ENCODE assay signal across 24 cellular contexts in the genomic region with DNA sequence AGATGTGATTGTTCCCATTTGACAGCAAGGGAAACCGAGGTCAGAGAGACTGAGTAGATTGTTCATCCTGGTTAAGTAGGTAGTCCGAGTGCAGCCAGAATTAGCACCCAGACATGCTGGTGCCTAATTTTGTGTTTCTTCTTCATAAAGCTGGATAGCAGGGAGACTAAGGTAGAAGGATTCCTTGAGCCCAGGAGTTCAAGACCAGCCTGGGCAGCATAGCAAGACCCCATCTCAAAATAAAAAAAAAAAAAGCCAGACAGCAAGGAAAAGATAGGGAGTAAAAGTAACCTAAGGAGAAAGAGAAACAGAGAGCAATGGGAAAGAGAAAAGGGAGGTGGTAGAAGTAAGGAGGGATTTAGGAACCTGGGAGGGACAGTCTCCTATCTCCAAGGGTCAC.
DNase-seq lines count a peak whose midpoint lies in the region; ATAC-seq and TF ChIP-seq lines count a peak whose summit lies in the region.
"Had no signal": no experiment of that assay in that cellular context is flagged by ENCODE, and none has a peak within 500 bp of the region (broad histone marks: within the 10 kb centered on the region; RNA-seq: fewer than 3 reads in every experiment).

No MANE protein-coding gene starts in this region.

- peaks cover 6% of the 10 kb centered on the region; the same call in 1 of the 2 replicates for H4K20me1 ChIP-seq in PC-9 (ENCODE audit: insufficient read depth)
- peaks cover 4% of the 10 kb centered on the region; the same call in 1 of the 2 replicates for H4K20me1 ChIP-seq in SK-N-SH (ENCODE audit: insufficient read depth)

- no peak for TF ChIP-seq EP300 in SK-N-SH (IDR thresholded peaks at IDR 0.05; ENCODE audit: borderline replicate concordance in 1 of 2, low read depth in 1 of 2, low read length in 1 of 2)

- no peaks in the 10 kb centered on the region for H3K36me3 Mint-ChIP-seq in nephron progenitor cell (ENCODE audit: low read depth)
- H3K36me3 Mint-ChIP-seq: activated naive CD4-positive, alpha-beta T cell treated with anti-CD3 and anti-CD28 coated beads, Interleukin-2, amount 50 U/mL, for 72 hours had no signal

- H3K4me2 ChIP-seq in PC-9: no peak overlapping the region
- H3K4me2 ChIP-seq in SK-N-SH: no peak overlapping the region
- H3K4me2 ChIP-seq: A549 had no signal

- H3K4me1 ChIP-seq in left ventricle myocardium inferior: peaks cover 88% of the 10 kb centered on the region
- H3K4me1 ChIP-seq in esophagus squamous epithelium: peaks cover 0 to 31% (median 0%) of the 10 kb centered on the region in 3 donors
- H3K4me1 ChIP-seq in PC-9 (replicated peaks; ENCODE audit: insufficient read depth): no peaks in the 10 kb centered on the region
- peaks cover 0 to 51% of the 10 kb centered on the region in 2 experiments; a peak in 2 of 4 replicates for H3K4me1 ChIP-seq in SK-N-SH (ENCODE audit: control insufficient read depth in 1 of 2, insufficient read depth in 2 of 2, low read depth in 1 of 2, low read length in 1 of 2)
- H3K4me1 ChIP-seq: pancreas had no signal

- peaks cover 31% of the 10 kb centered on the region for H3K4me1 Mint-ChIP-seq in nephron progenitor cell

- H3K4me3 Mint-ChIP-seq in nephron progenitor cell: no peak overlapping the region

- H2AFZ ChIP-seq in PC-9 (no peak overlapping the region), SK-N-SH (ENCODE audit: low read depth) (no peak overlapping the region)

- no peak overlapping the region for H3K9ac ChIP-seq in SK-N-SH

- H3K79me2 ChIP-seq in PC-9 (ENCODE audit: low read depth) (0 out of 2 replicates have a peak, but pooled peaks cover 3% of the 10 kb centered on the region), SK-N-SH (ENCODE audit: insufficient read depth) (no peaks in the 10 kb centered on the region)

- intact Hi-C loops in left ventricle myocardium inferior (cut with micrococcal nuclease) (loop anchor here (5.0 kb wide), 1 partner anchor 125 kb away; no protein-coding TSS in a partner anchor), Right ventricle myocardium inferior (cut with DNase I) (no loop called here), esophagus squamous epithelium (cut with DNase I) (no loop called here), PC-9 (cut with micrococcal nuclease; ENCODE audit: unreplicated experiment) (no loop called here)

- H3K27me3 ChIP-seq in left ventricle myocardium inferior (ENCODE audit: low read depth) (no peaks in the 10 kb centered on the region), esophagus squamous epithelium (no peaks in the 10 kb centered on the region), PC-9 (ENCODE audit: insufficient read depth, low read depth) (no peaks in the 10 kb centered on the region), SK-N-SH (ENCODE audit: insufficient read depth) (no peaks in the 10 kb centered on the region)
- H3K27me3 ChIP-seq: brain microvascular endothelial cell, pancreas, upper lobe of right lung had no signal

- DNase-seq in left ventricle myocardium inferior (no peak), Right ventricle myocardium inferior (ENCODE audit: missing footprints) (no peak), esophagus squamous epithelium (lab: John Stamatoyannopoulos, UW) (no peak), nephron progenitor cell (no peak), PC-9 (no peak), activated gamma-delta T cell treated with Interleukin-2 at 50 U/mL for 16 hours (no peak), DMS 273 treated with DMSO at 0.1 percent for 48 hours (lab: John Stamatoyannopoulos, UW) (no peak), SK-N-SH (no peak)
- DNase-seq: activated CD4-positive, alpha-beta T cell treated with anti-CD3 and anti-CD28 coated beads, Interleukin-2, amount 50 U/mL, for 4 hours; AML-193; brain microvascular endothelial cell; cerebellar nuclear complex; GOT3; NCI-H146; NCI-H226; NCI-H526 treated with DMSO at 0.1 percent for 48 hours; NK-92 treated with Interleukin-12 subunit alpha and Interleukin-12 subunit beta, amount 100 ng/mL, for 24 hours; pancreas; stimulated activated CD4-positive, alpha-beta T cell treated with anti-CD3 and anti-CD28 coated beads, Interleukin-4, amount 100 ng/mL, for 4 hours; T-helper 2 cell; upper lobe of right lung had no signal

- H3K27ac ChIP-seq in left ventricle myocardium inferior (replicated peaks) (peak overlapping the region; percentile 85), esophagus squamous epithelium (peak overlapping the region in 3 of 4 donors; percentile 72 to 83 (median 80)), PC-9 (no peak overlapping the region), SK-N-SH (ENCODE audit: low read depth in 2 of 2, low read length in 1 of 2) (no peak overlapping the region)
- H3K27ac ChIP-seq: A549, brain microvascular endothelial cell, pancreas, upper lobe of right lung had no signal

- no peaks in the 10 kb centered on the region for H3F3A ChIP-seq in PC-9 (ENCODE audit: insufficient read depth, low read depth)
- H3F3A ChIP-seq in SK-N-SH (replicated peaks; ENCODE audit: insufficient read depth): no peaks in the 10 kb centered on the region

- POLR2A ChIA-PET in PC-9 (lab: Charles Lee; ENCODE audit: unreplicated experiment): no interaction called here
- POLR2A ChIA-PET in SK-N-SH (lab: Yijun Ruan, JAX): no interaction called here

- no peak for TF ChIP-seq RAD21 in SK-N-SH (IDR thresholded peaks at IDR 0.05; ENCODE audit: low read length)

- no peaks in the 10 kb centered on the region for H3K9me2 ChIP-seq in PC-9 (ENCODE audit: insufficient read depth)
- no peaks in the 10 kb centered on the region for H3K9me2 ChIP-seq in SK-N-SH

- no TSS peak for BruUV-seq in PC-9 (replicated peaks; lab: Mats Ljungman, UMichigan)

- H3K9me3 ChIP-seq in left ventricle myocardium inferior (replicated peaks) (no peaks in the 10 kb centered on the region), esophagus squamous epithelium (no peaks in the 10 kb centered on the region), PC-9 (ENCODE audit: insufficient read depth, low read depth) (no peaks in the 10 kb centered on the region), SK-N-SH (no peaks in the 10 kb centered on the region)
- H3K9me3 ChIP-seq: A549, pancreas, upper lobe of right lung had no signal

- peaks cover 7% of the 10 kb centered on the region for H3K27me3 Mint-ChIP-seq in nephron progenitor cell (ENCODE audit: low read depth, poor library complexity)

- CTCF ChIA-PET in PC-9 (lab: Charles Lee): no interaction called here
- CTCF ChIA-PET in SK-N-SH (lab: Yijun Ruan, JAX): interaction anchor here (0.7 to 3.5 kb wide), 5 partner anchors 12 to 164 kb away, joined by 3 to 12 read pairs (median 5); no protein-coding TSS in a partner anchor

- TF ChIP-seq CTCF in left ventricle myocardium inferior (IDR thresholded peaks at IDR 0.05; ENCODE audit: borderline replicate concordance) (no peak), esophagus squamous epithelium (IDR thresholded peaks at IDR 0.05) (no peak), nephron progenitor cell (IDR thresholded peaks at IDR 0.05) (no peak), PC-9 (conservative IDR thresholded peaks at IDR 0.05) (no peak), SK-N-SH (IDR thresholded peaks at IDR 0.05) (no peak)

- 40 to 50% methylated on average over 2 of the region's 2 CpGs for WGBS in esophagus squamous epithelium, 2 donors
- WGBS in SK-N-SH (ENCODE audit: low lambda C conversion rate): 33% methylated on average over 2 of the region's 2 CpGs

- no peaks in the 10 kb centered on the region for H3K36me3 ChIP-seq in left ventricle myocardium inferior
- H3K36me3 ChIP-seq in esophagus squamous epithelium: no peaks in the 10 kb centered on the region
- no peaks in the 10 kb centered on the region for H3K36me3 ChIP-seq in PC-9 (ENCODE audit: low read depth)
- no peaks in the 10 kb centered on the region for H3K36me3 ChIP-seq in SK-N-SH (replicated peaks in 1 of 2; ENCODE audit: control insufficient read depth in 1 of 2, insufficient read depth in 2 of 2, low read length in 1 of 2)
- H3K36me3 ChIP-seq: brain microvascular endothelial cell, pancreas, upper lobe of right lung had no signal

- no peak for TF ChIP-seq POLR2A in esophagus squamous epithelium (IDR thresholded peaks at IDR 0.05)

- no peak for ATAC-seq in Right ventricle myocardium inferior
- ATAC-seq: activated CD4-positive, CD25-positive, alpha-beta regulatory T cell treated with anti-CD3 and anti-CD28 coated beads, Interleukin-2, amount 50 U/mL, for 24 hours; activated naive CD4-positive, alpha-beta T cell treated with anti-CD3 and anti-CD28 coated beads, Interleukin-2, amount 50 U/mL, for 72 hours had no signal

- H3K27ac Mint-ChIP-seq in nephron progenitor cell: peak overlapping the region; percentile 28

- no peak overlapping the region for H3K4me3 ChIP-seq in left ventricle myocardium inferior
- H3K4me3 ChIP-seq in esophagus squamous epithelium: no peak overlapping the region
- no peak overlapping the region for H3K4me3 ChIP-seq in PC-9
- no peak overlapping the region for H3K4me3 ChIP-seq in SK-N-SH (ENCODE audit: low read depth in 2 of 2, low read length in 1 of 2)
- H3K4me3 ChIP-seq: A549, pancreas, upper lobe of right lung had no signal

- H3K9me3 Mint-ChIP-seq in nephron progenitor cell: no peaks in the 10 kb centered on the region
- H3K9me3 Mint-ChIP-seq: activated naive CD4-positive, alpha-beta T cell treated with anti-CD3 and anti-CD28 coated beads, Interleukin-2, amount 50 U/mL, for 72 hours had no signal

TF ChIP-seq in SK-N-SH, 30 proteins besides CTCF, POLR2A, EP300 and RAD21:
- TF ChIP-seq POLR2AphosphoS5 (IDR thresholded peaks at IDR 0.05; ENCODE audit: low read depth, low read length): no peak
- TF ChIP-seq, protein P1, sequence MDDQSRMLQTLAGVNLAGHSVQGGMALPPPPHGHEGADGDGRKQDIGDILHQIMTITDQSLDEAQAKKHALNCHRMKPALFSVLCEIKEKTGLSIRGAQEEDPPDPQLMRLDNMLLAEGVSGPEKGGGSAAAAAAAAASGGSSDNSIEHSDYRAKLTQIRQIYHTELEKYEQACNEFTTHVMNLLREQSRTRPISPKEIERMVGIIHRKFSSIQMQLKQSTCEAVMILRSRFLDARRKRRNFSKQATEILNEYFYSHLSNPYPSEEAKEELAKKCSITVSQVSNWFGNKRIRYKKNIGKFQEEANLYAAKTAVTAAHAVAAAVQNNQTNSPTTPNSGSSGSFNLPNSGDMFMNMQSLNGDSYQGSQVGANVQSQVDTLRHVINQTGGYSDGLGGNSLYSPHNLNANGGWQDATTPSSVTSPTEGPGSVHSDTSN (IDR thresholded peaks at IDR 0.05): no peak
- TF ChIP-seq EZH2phosphoT487 (IDR thresholded peaks at IDR 0.05; ENCODE audit: borderline replicate concordance, low read depth): no peak
- no peak for TF ChIP-seq FOSL2 (IDR thresholded peaks at IDR 0.05; ENCODE audit: borderline replicate concordance, low read depth)
- TF ChIP-seq SMC3 (IDR thresholded peaks at IDR 0.05; ENCODE audit: low read depth, low read length): no peak
- TF ChIP-seq NFIC (IDR thresholded peaks at IDR 0.05; ENCODE audit: borderline replicate concordance): no peak
- TF ChIP-seq JUND (IDR thresholded peaks at IDR 0.05): no peak
- no peak for TF ChIP-seq SIN3A (IDR thresholded peaks at IDR 0.05; ENCODE audit: borderline replicate concordance, low read depth, low read length)

Comparison
In these comparisons a context has a peak if more than half of its experiments do, and no peak if none do; other contexts are left out.
1. H3K27ac ChIP-seq: peak in left ventricle myocardium inferior (single experiment) and esophagus squamous epithelium (3 of 4); none in PC-9 (single experiment) and SK-N-SH (0 of 2).